In the genomic region with DNA sequence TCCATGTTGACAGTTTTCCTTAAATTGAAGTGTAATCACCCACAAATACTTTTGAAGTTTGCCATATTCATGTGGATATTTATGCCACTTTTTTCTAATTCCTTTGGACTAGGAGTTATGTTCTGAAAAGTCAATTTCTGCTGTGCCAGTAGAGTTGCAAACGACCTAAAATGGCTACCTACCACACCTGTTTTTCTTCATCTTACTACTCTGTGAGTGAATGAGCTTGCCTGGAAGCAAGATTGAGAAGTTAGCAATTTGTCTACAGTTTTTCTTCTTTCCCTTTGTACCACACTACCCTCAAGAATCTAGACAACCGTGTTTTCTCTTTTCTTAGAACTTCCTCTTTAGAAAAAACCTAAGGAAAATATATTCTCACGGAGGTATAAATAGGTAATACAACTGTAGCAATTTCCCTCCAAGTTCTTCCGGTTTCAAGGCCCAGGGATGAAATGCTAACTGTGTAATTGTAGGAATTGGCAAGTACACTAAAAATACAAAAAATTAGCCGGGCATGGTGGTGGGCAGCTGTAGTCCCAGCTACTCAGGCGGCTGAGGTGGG, we compare ENCODE assay signal across 10 cellular contexts. TPM values are rescaled to one million over a fixed set of nuclear protein-coding genes. Genes with fewer than 3 reads are reported as not detected.
DNase-seq lines count a peak whose midpoint lies in the region; ATAC-seq and TF ChIP-seq lines count a peak whose summit lies in the region.
"Had no signal": no experiment of that assay in that cellular context is flagged by ENCODE, and none has a peak within 500 bp of the region (broad histone marks: within the 10 kb centered on the region; RNA-seq: fewer than 3 reads in every experiment).

No MANE protein-coding gene starts in this region.

- in situ Hi-C loops in KBM-7 (cut with MboI; ENCODE audit: low pct_unique_long_range_greater_than_20kb, low sequenced_read_pairs), result loop anchor here (25.0 kb wide), 1 partner anchor 312 kb away; no protein-coding TSS in a partner anchor

- POLR2A ChIA-PET in RWPE1 (lab: Yijun Ruan, JAX; ENCODE audit: low non-redundant PET), result no interaction called here

- H3K27ac ChIP-seq in RWPE1, result no peak overlapping the region
- H3K27ac ChIP-seq: cardiac muscle cell had no signal

- peaks cover 0 to 3% (median 0%) of the 10 kb centered on the region in 3 donors for H3K36me3 Mint-ChIP-seq in immature natural killer cell

- no peak for TF ChIP-seq CTCF in RWPE1 (conservative IDR thresholded peaks at IDR 0.05; ENCODE audit: low read depth)

- no peaks in the 10 kb centered on the region for H3K9me3 Mint-ChIP-seq in immature natural killer cell

- CTCF ChIA-PET in RWPE1 (lab: Yijun Ruan, JAX), result no interaction called here

- peak overlapping the region; percentile 85 to 99 (median 92) for H3K27ac Mint-ChIP-seq in immature natural killer cell

- peaks cover 30 to 42% of the 10 kb centered on the region in 2 donors for H3K4me1 Mint-ChIP-seq in immature natural killer cell

- DNase-seq in KBM-7, result peak; percentile 81
- no peak for DNase-seq in immature natural killer cell
- DNase-seq in hepatic stellate cell (ENCODE audit: low spot score), result no peak
- DNase-seq in NCI-H1048 (lab: John Stamatoyannopoulos, UW), result no peak
- no peak for DNase-seq in RWPE1 (ENCODE audit: low spot score)
- no peak for DNase-seq in putamen (ENCODE audit: low spot score)
- DNase-seq: activated CD4-positive, alpha-beta T cell treated with anti-CD3 and anti-CD28 coated beads, Interleukin-2, amount 50 U/mL, for 1 hour had no signal

- H3K27me3 Mint-ChIP-seq in immature natural killer cell (ENCODE audit: low read depth in 3 of 3), result peaks cover 13 to 14% (median 14%) of the 10 kb centered on the region in 3 donors

- peak; percentile 24 for ATAC-seq in GM18868 (IDR thresholded peaks at IDR 0.05; ENCODE audit: unreplicated experiment)
- peak; percentile 18 for ATAC-seq in HG02623 (IDR thresholded peaks at IDR 0.05; ENCODE audit: unreplicated experiment)

- peak overlapping the region; percentile 47 to 74 (median 56) for H3K4me3 Mint-ChIP-seq in immature natural killer cell

RNA-seq across cellular contexts. Expression of gene SLC39A10, which starts 7.3 kb away (rescaled TPM):
- polyA plus RNA-seq in immature natural killer cell, result 10 to 100 TPM; 10.2 to 18.9 (median 17.5) TPM
